In genomic region chr2:176814740-176815367, GRCh38 we compare ENCODE assay signal across 1 cellular context.
TF ChIP-seq lines count a peak whose summit lies in the region.

No MANE protein-coding gene starts in this region.

TF ChIP-seq in H1, 55 proteins besides CTCF, POLR2A, EP300 and RAD21 (continued from another document):
- TF ChIP-seq CHD7 (IDR thresholded peaks at IDR 0.05; ENCODE audit: insufficient replicate concordance, low read length) (no peak), EGR1 (IDR thresholded peaks at IDR 0.05; ENCODE audit: borderline replicate concordance, low read depth, low read length) (no peak), SP2 (IDR thresholded peaks at IDR 0.05; ENCODE audit: low read length) (no peak), CTBP2 (IDR thresholded peaks at IDR 0.05; ENCODE audit: borderline replicate concordance, insufficient read depth, insufficient read length, low read length) (no peak), SAP30 (IDR thresholded peaks at IDR 0.05; ENCODE audit: insufficient read depth, insufficient replicate concordance, low read length) (no peak), PHF8 (conservative IDR thresholded peaks at IDR 0.05; ENCODE audit: low read depth, low read length) (no peak), CBX5 (IDR thresholded peaks at IDR 0.05; ENCODE audit: low read depth, low read length) (no peak), E2F6 (IDR thresholded peaks at IDR 0.05) (no peak), SIX5 (IDR thresholded peaks at IDR 0.05; ENCODE audit: low read depth, low read length) (no peak), RNF2 (IDR thresholded peaks at IDR 0.05; ENCODE audit: borderline replicate concordance, low read depth, low read length, missing control alignments, poor library complexity, severe bottlenecking) (no peak), MAFK (IDR thresholded peaks at IDR 0.05; ENCODE audit: low read depth, low read length) (no peak), SP1 (IDR thresholded peaks at IDR 0.05; ENCODE audit: low read depth, low read length) (no peak), CHD2 (IDR thresholded peaks at IDR 0.05; ENCODE audit: low read length) (no peak), POLR2AphosphoS5 (IDR thresholded peaks at IDR 0.05; ENCODE audit: low read depth, low read length) (no peak), TCF12 (IDR thresholded peaks at IDR 0.05; ENCODE audit: low read depth, low read length) (no peak), TAF1 (IDR thresholded peaks at IDR 0.05; ENCODE audit: low read depth, low read length) (no peak), FOSL1 (IDR thresholded peaks at IDR 0.05; ENCODE audit: insufficient read depth, low read depth, low read length) (no peak), POU5F1 (IDR thresholded peaks at IDR 0.05; ENCODE audit: low read depth, low read length) (no peak), KDM1A (IDR thresholded peaks at IDR 0.05; ENCODE audit: borderline replicate concordance, low read length) (no peak)
